1 cellular context compared by ENCODE assay signal in the genomic region with DNA sequence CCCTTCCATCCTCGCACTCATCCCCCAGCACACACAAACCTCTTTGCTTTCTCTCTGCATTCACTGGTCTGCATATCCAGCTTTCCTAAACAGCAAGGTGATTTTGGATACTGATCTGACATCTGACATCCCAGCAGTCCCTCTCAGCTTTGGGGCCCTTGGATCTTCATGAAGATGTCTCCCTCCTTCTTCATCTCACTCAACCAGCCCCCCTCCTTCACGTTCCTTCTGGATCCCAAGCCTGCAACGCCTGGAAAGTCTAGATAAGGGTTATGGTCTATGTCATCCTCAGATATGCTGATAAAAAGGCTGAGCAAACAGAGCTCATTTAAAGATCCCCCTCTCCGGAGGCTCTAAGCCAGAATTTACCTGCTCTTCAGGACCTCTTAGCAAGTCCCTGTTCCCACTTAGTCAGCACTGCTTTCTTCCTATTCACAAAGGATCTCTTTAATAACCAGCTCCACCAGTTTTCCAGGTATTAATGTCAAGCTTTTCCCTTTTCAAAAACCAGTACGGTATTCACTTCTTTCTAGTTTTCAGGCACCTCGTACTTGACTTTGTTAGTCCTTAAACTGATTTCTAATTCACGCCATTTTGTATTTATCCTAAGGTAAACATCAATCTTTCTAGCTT.
TF ChIP-seq lines count a peak whose summit lies in the region.

No MANE protein-coding gene starts in this region.

TF ChIP-seq in GM23338, 12 proteins besides CTCF, POLR2A, EP300 and RAD21 (continued from another document):
- no peak for TF ChIP-seq ZNF114 (CRISPR knock-in tag; IDR thresholded peaks at IDR 0.05)
- no peak for TF ChIP-seq POLR2AphosphoS5 (IDR thresholded peaks at IDR 0.05; ENCODE audit: low read depth)
- TF ChIP-seq CREB1 (CRISPR knock-in tag; IDR thresholded peaks at IDR 0.05; ENCODE audit: low read depth): no peak
- TF ChIP-seq STAT1 (IDR thresholded peaks at IDR 0.05; ENCODE audit: unreplicated experiment): no peak
- TF ChIP-seq EZH2 (IDR thresholded peaks at IDR 0.05; ENCODE audit: low read depth, unreplicated experiment): no peak
- no peak for TF ChIP-seq ZNF331 (CRISPR knock-in tag; IDR thresholded peaks at IDR 0.05; ENCODE audit: low read depth)
- TF ChIP-seq, protein P1, sequence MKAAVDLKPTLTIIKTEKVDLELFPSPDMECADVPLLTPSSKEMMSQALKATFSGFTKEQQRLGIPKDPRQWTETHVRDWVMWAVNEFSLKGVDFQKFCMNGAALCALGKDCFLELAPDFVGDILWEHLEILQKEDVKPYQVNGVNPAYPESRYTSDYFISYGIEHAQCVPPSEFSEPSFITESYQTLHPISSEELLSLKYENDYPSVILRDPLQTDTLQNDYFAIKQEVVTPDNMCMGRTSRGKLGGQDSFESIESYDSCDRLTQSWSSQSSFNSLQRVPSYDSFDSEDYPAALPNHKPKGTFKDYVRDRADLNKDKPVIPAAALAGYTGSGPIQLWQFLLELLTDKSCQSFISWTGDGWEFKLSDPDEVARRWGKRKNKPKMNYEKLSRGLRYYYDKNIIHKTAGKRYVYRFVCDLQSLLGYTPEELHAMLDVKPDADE (IDR thresholded peaks at IDR 0.05): no peak
- TF ChIP-seq NANOG (IDR thresholded peaks at IDR 0.05; ENCODE audit: borderline replicate concordance): no peak
- TF ChIP-seq JUNB (IDR thresholded peaks at IDR 0.05; ENCODE audit: unreplicated experiment): no peak
- no peak for TF ChIP-seq REST (IDR thresholded peaks at IDR 0.05; ENCODE audit: unreplicated experiment)
- no peak for TF ChIP-seq ZNF462 (CRISPR knock-in tag; IDR thresholded peaks at IDR 0.05)
